ENCODE assay signal across 8 cellular contexts in the genomic region with DNA sequence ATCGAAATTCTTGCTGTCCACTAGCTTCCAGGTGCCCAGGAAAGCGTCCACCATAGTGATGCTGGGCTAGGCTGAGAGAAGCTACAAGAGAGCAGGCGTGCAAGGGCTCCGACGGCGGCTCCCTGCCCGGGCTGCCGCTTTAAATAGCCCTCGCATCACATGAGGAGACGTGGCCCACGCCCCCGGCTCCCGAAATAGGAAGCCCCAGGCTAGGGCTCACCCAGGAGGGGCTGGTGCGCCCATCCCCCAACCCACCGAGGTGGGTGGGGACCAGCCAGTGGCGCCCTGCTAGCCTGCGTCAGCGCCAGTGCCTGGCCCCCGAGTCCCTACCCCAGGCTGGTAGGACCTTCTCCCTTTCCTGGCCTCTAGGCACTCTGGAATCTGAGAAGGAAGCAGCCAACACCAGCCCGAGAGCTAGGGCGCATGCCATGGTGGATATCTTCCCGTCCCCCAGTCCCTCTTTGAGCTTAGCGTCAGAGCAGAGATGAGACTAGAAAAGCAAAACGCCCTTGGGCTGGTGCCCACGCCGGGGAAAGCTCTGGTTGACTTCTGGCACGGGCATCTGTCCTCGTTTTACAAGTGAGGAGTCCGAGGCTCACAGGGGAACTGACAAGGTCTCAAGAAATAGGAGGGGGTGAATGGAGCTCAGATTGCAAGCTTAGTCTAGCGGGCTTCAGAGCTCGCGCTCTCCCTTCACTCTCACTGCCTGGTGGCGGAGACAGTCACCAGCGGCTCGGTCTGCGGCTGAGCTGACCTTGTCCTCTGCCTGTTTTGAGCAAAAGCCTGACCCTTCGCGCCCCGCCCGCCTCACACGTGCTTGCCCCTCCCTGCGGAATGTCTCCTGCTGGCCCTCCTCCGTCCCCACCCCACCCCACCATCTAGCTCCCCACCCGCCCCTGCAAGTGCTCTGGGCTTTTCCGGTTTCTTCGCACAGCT. TPM values are rescaled to one million over a fixed set of nuclear protein-coding genes. Genes with fewer than 3 reads are reported as not detected.
A peak's percentile ranks its signal among the peaks of the same experiment; 100 is the strongest.
DNase-seq lines count a peak whose midpoint lies in the region; ATAC-seq and TF ChIP-seq lines count a peak whose summit lies in the region.
"Had no signal": no experiment of that assay in that cellular context is flagged by ENCODE, and none has a peak within 500 bp of the region (broad histone marks: within the 10 kb centered on the region; RNA-seq: fewer than 3 reads in every experiment).

A gene (minus strand): TSS at position 116 of the 936 bp plus-strand sequence. CDS start 62 bp downstream, at position 54.

- H3K4me1 Mint-ChIP-seq in activated naive CD8-positive, alpha-beta T cell treated with anti-CD3 and anti-CD28 coated beads, Interleukin-2, amount 50 U/mL, for 24 hours = peaks cover 11% of the 10 kb centered on the region
- peaks cover 49% of the 10 kb centered on the region for H3K4me1 Mint-ChIP-seq in neural progenitor cell

- DNase-seq in GM12864 (ENCODE audit: low read depth) = no peak
- DNase-seq in NCI-H2227 (lab: John Stamatoyannopoulos, UW; ENCODE audit: unreplicated experiment) = peak; percentile 81
- DNase-seq in activated naive CD8-positive, alpha-beta T cell treated with anti-CD3 and anti-CD28 coated beads, Interleukin-2, amount 50 U/mL, for 24 hours = peak; percentile 41
- DNase-seq in Right ventricle myocardium inferior (ENCODE audit: missing footprints) = peak; percentile 90
- peak; percentile 91 for DNase-seq in neural progenitor cell (ENCODE audit: low spot score)

- no peak within 1 kb of the TSS for H3K9ac ChIP-seq in neural progenitor cell

- H2AFZ ChIP-seq in neural progenitor cell (replicated peaks) = peak within 1 kb of the TSS; percentile 86

- no peaks in the 10 kb centered on the region for H3K79me2 ChIP-seq in neural progenitor cell (ENCODE audit: low read depth)

- H4K20me1 ChIP-seq in neural progenitor cell (ENCODE audit: low read depth) = peaks cover 5% of the 10 kb centered on the region

- H3K9me3 Mint-ChIP-seq in activated naive CD8-positive, alpha-beta T cell treated with anti-CD3 and anti-CD28 coated beads, Interleukin-2, amount 50 U/mL, for 24 hours = no peaks in the 10 kb centered on the region
- no peaks in the 10 kb centered on the region for H3K9me3 Mint-ChIP-seq in neural progenitor cell

- peak within 1 kb of the TSS; percentile 40 for H3K4me3 ChIP-seq in GM12864 (ENCODE audit: low read depth, low read length)
- peak within 1 kb of the TSS; percentile 55 for H3K4me3 ChIP-seq in neural progenitor cell

- no peaks in the 10 kb centered on the region for H3K36me3 Mint-ChIP-seq in activated naive CD8-positive, alpha-beta T cell treated with anti-CD3 and anti-CD28 coated beads, Interleukin-2, amount 50 U/mL, for 24 hours (ENCODE audit: low read depth)
- H3K36me3 Mint-ChIP-seq in neural progenitor cell = peaks cover 1% of the 10 kb centered on the region

- H3K9me3 ChIP-seq in neural progenitor cell (ENCODE audit: low read depth) = no peaks in the 10 kb centered on the region

- intact Hi-C loops in Right ventricle myocardium inferior (cut with DNase I) = loop anchor here (1.0 kb wide), 1 partner anchor 9 kb away; no protein-coding TSS in a partner anchor

- ATAC-seq in activated naive CD8-positive, alpha-beta T cell treated with anti-CD3 and anti-CD28 coated beads, Interleukin-2, amount 50 U/mL, for 24 hours = peak; percentile 53
- ATAC-seq in Right ventricle myocardium inferior (peak; percentile 78), HG03571 (IDR thresholded peaks at IDR 0.05; ENCODE audit: unreplicated experiment) (no peak), GM21786 (IDR thresholded peaks at IDR 0.05; ENCODE audit: unreplicated experiment) (no peak)

- peaks cover 11% of the 10 kb centered on the region for H3K27me3 ChIP-seq in neural progenitor cell

- no peaks in the 10 kb centered on the region for H3K36me3 ChIP-seq in neural progenitor cell

- H3K27ac Mint-ChIP-seq in activated naive CD8-positive, alpha-beta T cell treated with anti-CD3 and anti-CD28 coated beads, Interleukin-2, amount 50 U/mL, for 24 hours = peak within 1 kb of the TSS; percentile 36
- peak within 1 kb of the TSS; percentile 96 for H3K27ac Mint-ChIP-seq in neural progenitor cell

- peak within 1 kb of the TSS; percentile 73 for H3K4me3 Mint-ChIP-seq in activated naive CD8-positive, alpha-beta T cell treated with anti-CD3 and anti-CD28 coated beads, Interleukin-2, amount 50 U/mL, for 24 hours
- H3K4me3 Mint-ChIP-seq in neural progenitor cell = peak within 1 kb of the TSS; percentile 83

- H3K27me3 Mint-ChIP-seq in activated naive CD8-positive, alpha-beta T cell treated with anti-CD3 and anti-CD28 coated beads, Interleukin-2, amount 50 U/mL, for 24 hours = no peaks in the 10 kb centered on the region
- H3K27me3 Mint-ChIP-seq in neural progenitor cell (ENCODE audit: insufficient read depth, low read depth) = peaks cover 2% of the 10 kb centered on the region

- H3K4me2 ChIP-seq in neural progenitor cell = peak within 1 kb of the TSS; percentile 83

- TF ChIP-seq CTCF in GM12864 (IDR thresholded peaks at IDR 0.05; ENCODE audit: low read depth, low read length, missing control alignments) (no peak), neural progenitor cell (IDR thresholded peaks at IDR 0.05) (no peak)

- H3F3A ChIP-seq in neural progenitor cell (ENCODE audit: low read depth) = peaks cover 28% of the 10 kb centered on the region

- H3K27ac ChIP-seq in neural progenitor cell = no peak within 1 kb of the TSS

- peaks cover 24% of the 10 kb centered on the region for H3K4me1 ChIP-seq in neural progenitor cell

RNA-seq across cellular contexts. Expression of the gene that starts here (rescaled TPM):
- total RNA-seq in Right ventricle myocardium inferior (5,086 TPM), neural progenitor cell (ENCODE audit: low replicate concordance) (0.93 and 2.2 TPM in 2 replicates)
- total RNA-seq: activated CD8-positive, alpha-beta memory T cell treated with anti-CD3 and anti-CD28 coated beads for 36 hours had no signal

Comparison
In these comparisons a context has a peak if more than half of its experiments do, and no peak if none do; other contexts are left out.
1. RNA of the gene that starts here (total RNA-seq): 5,086 TPM in Right ventricle myocardium inferior (single experiment); 0.93 to 2.2 TPM in neural progenitor cell; every median in the first group is over 1,000 times any median in the second.
2. ATAC-seq: peak in activated naive CD8-positive, alpha-beta T cell treated with anti-CD3 and anti-CD28 coated beads, Interleukin-2, amount 50 U/mL, for 24 hours (single experiment) and Right ventricle myocardium inferior (single experiment); none in HG03571 (single experiment) and GM21786 (single experiment).